Comparison of ENCODE assay signal across 9 cellular contexts in genomic region chr16:5077304-5077703, GRCh38. TPM values are rescaled to one million over a fixed set of nuclear protein-coding genes. Genes with fewer than 3 reads are reported as not detected.
"Had no signal": no experiment of that assay in that cellular context is flagged by ENCODE, and none has a peak within 500 bp of the region (broad histone marks: within the 10 kb centered on the region; RNA-seq: fewer than 3 reads in every experiment).

No MANE protein-coding gene starts in this region.

- H3K4me3 ChIP-seq: GM12878 had no signal

- DNase-seq: GDM1, GF-D8 had no signal

- FAIRE-seq: G401.6, GM12878, GM12891, GM12892, GM18507, GM19239 had no signal

- ATAC-seq: GM12878 had no signal

RNA-seq across cellular contexts. Expression of gene C16orf89, which starts 11.5 kb away (rescaled TPM):
- total RNA-seq: G401, GM12878 had no signal
- polyA plus RNA-seq: GM12878 had no signal
